In genomic region chr17:49577978-49578893, GRCh38 we compare ENCODE assay signal across 1 cellular context.
TF ChIP-seq lines count a peak whose summit lies in the region.

No MANE protein-coding gene starts in this region.

TF ChIP-seq in GM23338, 12 proteins besides CTCF, POLR2A, EP300 and RAD21 (continued from another document):
- TF ChIP-seq REST (IDR thresholded peaks at IDR 0.05; ENCODE audit: unreplicated experiment) = no peak
- TF ChIP-seq ETS1 (IDR thresholded peaks at IDR 0.05) = no peak
- TF ChIP-seq ZNF462 (CRISPR knock-in tag; IDR thresholded peaks at IDR 0.05) = no peak
- TF ChIP-seq POLR2AphosphoS5 (IDR thresholded peaks at IDR 0.05; ENCODE audit: low read depth) = no peak
- TF ChIP-seq JUNB (IDR thresholded peaks at IDR 0.05; ENCODE audit: unreplicated experiment) = no peak
- TF ChIP-seq ZNF114 (CRISPR knock-in tag; IDR thresholded peaks at IDR 0.05) = no peak
- no peak for TF ChIP-seq EZH2phosphoT487 (IDR thresholded peaks at IDR 0.05; ENCODE audit: unreplicated experiment)
